ENCODE assay signal across 8 cellular contexts in genomic region chr11:12043959-12044772, GRCh38. TPM values are rescaled to one million over a fixed set of nuclear protein-coding genes. Genes with fewer than 3 reads are reported as not detected.
DNase-seq lines count a peak whose midpoint lies in the region; ATAC-seq lines count a peak whose summit lies in the region.

No MANE protein-coding gene starts in this region.

- DNase-seq in GM04503 (ENCODE audit: low read depth) = peak; percentile 91
- peak; percentile 58 for DNase-seq in NCI-H2107 (lab: John Stamatoyannopoulos, UW)
- peak; percentile 85 for DNase-seq in cerebellum (ENCODE audit: low spot score)
- DNase-seq in left colon = peak; percentile 61 to 76
- DNase-seq in stimulated activated CD4-positive, alpha-beta T cell treated with anti-CD3 and anti-CD28 coated beads, Interleukin-1b, Interleukin-23, amount 100 ng/mL, for 4 hours (ENCODE audit: low read depth in 2 of 2) = peak; percentile 37 to 38

- ATAC-seq in HG02678 (IDR thresholded peaks at IDR 0.05; ENCODE audit: unreplicated experiment) = peak; percentile 69
- ATAC-seq in activated CD4-positive, CD25-positive, alpha-beta regulatory T cell treated with anti-CD3 and anti-CD28 coated beads, Interleukin-2, amount 50 U/mL, for 24 hours = peak; percentile 53 to 61
- ATAC-seq in left colon = peak; percentile 81
- ATAC-seq in GM21447 (IDR thresholded peaks at IDR 0.05; ENCODE audit: unreplicated experiment) = no peak

- intact Hi-C loops in left colon (cut with DNase I, micrococcal nuclease) = loop anchor here in 1 of 2 donors (5.0 kb wide), 1 partner anchor 112 kb away; no protein-coding TSS in a partner anchor

RNA-seq across cellular contexts. Expression of gene DKK3, which starts 35.7 kb away (rescaled TPM):
- total RNA-seq in cerebellum (140 TPM), left colon (10 to 100 TPM in 1 of 2 donors, 1 to 10 TPM in 1; 8.1 to 19.5 TPM)

Comparison
In these comparisons a context has a peak if more than half of its experiments do, and no peak if none do; other contexts are left out.
1. DNase-seq: peak in every context shown above with its lines; median percentile 91 in GM04503; 85 in cerebellum; 68 in left colon; 58 in NCI-H2107; 38 in stimulated activated CD4-positive, alpha-beta T cell treated with anti-CD3 and anti-CD28 coated beads, Interleukin-1b, Interleukin-23, amount 100 ng/mL, for 4 hours.